In the genomic region with DNA sequence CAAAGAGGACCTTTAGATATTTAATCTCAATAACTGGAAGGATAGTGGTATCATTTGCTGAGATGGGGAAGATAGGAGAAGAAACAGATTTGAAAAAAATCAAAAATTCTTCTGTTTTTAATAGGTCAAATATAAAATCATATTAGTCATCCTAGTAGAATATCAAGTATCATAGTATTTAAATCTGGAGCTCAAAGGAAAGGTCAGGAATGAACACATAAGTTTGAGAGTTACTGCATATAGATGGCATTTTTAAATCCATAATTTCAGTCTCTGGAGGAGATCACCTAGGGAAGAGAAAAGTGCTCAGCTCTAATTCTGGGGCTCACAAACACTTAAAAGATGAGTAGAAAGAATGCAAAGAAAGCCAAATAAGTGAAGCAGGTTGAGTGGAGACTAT, we compare ENCODE assay signal across 26 cellular contexts. TPM values are rescaled to one million over a fixed set of nuclear protein-coding genes. Genes with fewer than 3 reads are reported as not detected.
"Had no signal": no experiment of that assay in that cellular context is flagged by ENCODE, and none has a peak within 500 bp of the region (broad histone marks: within the 10 kb centered on the region; RNA-seq: fewer than 3 reads in every experiment).

No MANE protein-coding gene starts in this region.

- H3K4me2 ChIP-seq: hepatocyte had no signal

- H2AFZ ChIP-seq: hepatocyte had no signal

- ATAC-seq: effector memory CD8-positive, alpha-beta T cell; esophagus mucosa; foreskin keratinocyte; gastrocnemius medialis; gastroesophageal sphincter; heart left ventricle; heart right ventricle had no signal

- H3K27ac ChIP-seq: colonic mucosa, coronary artery, dorsolateral prefrontal cortex, epithelial cell of prostate, esophagus muscularis mucosa, esophagus squamous epithelium, foreskin keratinocyte, gastrocnemius medialis, gastroesophageal sphincter, heart left ventricle, heart right ventricle, hepatocyte had no signal

- H3K79me2 ChIP-seq: hepatocyte had no signal

- H3K4me3 ChIP-seq: colonic mucosa, coronary artery, dorsolateral prefrontal cortex, esophagus muscularis mucosa, esophagus squamous epithelium, gastrocnemius medialis, gastroesophageal sphincter, heart left ventricle, heart right ventricle, hepatocyte had no signal

- DNase-seq: colonic mucosa; cortex of kidney; dermis blood vessel endothelial cell; dorsolateral prefrontal cortex; effector CD4-positive, alpha-beta T cell; effector CD8-positive, alpha-beta T cell; effector memory CD4-positive, alpha-beta T cell; effector memory CD8-positive, alpha-beta T cell; endodermal cell; erythroblast; esophagus squamous epithelium; foreskin fibroblast; foreskin keratinocyte; foreskin melanocyte; gastrocnemius medialis; glutamatergic neuron; head of caudate nucleus; heart left ventricle; heart right ventricle; hippocampal formation had no signal

- H3K27me3 ChIP-seq: colonic mucosa, esophagus muscularis mucosa, esophagus squamous epithelium, foreskin keratinocyte, gastrocnemius medialis, gastroesophageal sphincter, hepatocyte had no signal

- H3K36me3 ChIP-seq: colonic mucosa, esophagus muscularis mucosa, esophagus squamous epithelium, gastrocnemius medialis, gastroesophageal sphincter, heart left ventricle, heart right ventricle had no signal

- H3K4me1 ChIP-seq: colonic mucosa, esophagus muscularis mucosa, esophagus squamous epithelium, foreskin keratinocyte, gastrocnemius medialis, gastroesophageal sphincter, heart left ventricle, heart right ventricle had no signal

- H3K9me3 ChIP-seq: colonic mucosa, esophagus muscularis mucosa, esophagus squamous epithelium, gastrocnemius medialis, gastroesophageal sphincter, heart left ventricle, heart right ventricle had no signal

RNA-seq across cellular contexts. Expression of a gene that starts 24.9 kb away (rescaled TPM):
- total RNA-seq: gastrocnemius medialis had no signal
